In genomic region chr9:136549010-136549980, GRCh38 we compare ENCODE assay signal across 20 cellular contexts. TPM values are rescaled to one million over a fixed set of nuclear protein-coding genes. Genes with fewer than 3 reads are reported as not detected.
DNase-seq lines count a peak whose midpoint lies in the region; ATAC-seq and TF ChIP-seq lines count a peak whose summit lies in the region.
"Had no signal": no experiment of that assay in that cellular context is flagged by ENCODE, and none has a peak within 500 bp of the region (broad histone marks: within the 10 kb centered on the region; RNA-seq: fewer than 3 reads in every experiment).

No MANE protein-coding gene starts in this region.

- H3K9me3 ChIP-seq in DND-41 (ENCODE audit: insufficient read depth, low read length, severe bottlenecking) = no peaks in the 10 kb centered on the region
- H3K9me3 ChIP-seq in ascending aorta = no peaks in the 10 kb centered on the region
- no peaks in the 10 kb centered on the region for H3K9me3 ChIP-seq in mesenchymal stem cell (ENCODE audit: control insufficient read depth, low read length)
- H3K9me3 ChIP-seq in stomach = no peaks in the 10 kb centered on the region
- H3K9me3 ChIP-seq: right atrium auricular region had no signal

- H3K79me2 ChIP-seq in DND-41 (ENCODE audit: insufficient read depth, low read length) = peaks cover 59% of the 10 kb centered on the region

- H3K27me3 ChIP-seq in DND-41 (ENCODE audit: insufficient read depth, low read length, poor library complexity) = no peaks in the 10 kb centered on the region
- no peaks in the 10 kb centered on the region for H3K27me3 ChIP-seq in ascending aorta
- peaks cover 0 to 8% of the 10 kb centered on the region in 2 experiments for H3K27me3 ChIP-seq in mesenchymal stem cell (ENCODE audit: control insufficient read depth in 1 of 2, insufficient read depth in 1 of 2, low read length in 2 of 2)
- no peaks in the 10 kb centered on the region for H3K27me3 ChIP-seq in stomach
- H3K27me3 ChIP-seq: right atrium auricular region had no signal

- peaks cover 82% of the 10 kb centered on the region for H3K4me1 ChIP-seq in DND-41 (ENCODE audit: insufficient read depth, low read length)
- H3K4me1 ChIP-seq in ascending aorta = peaks cover 26 to 61% of the 10 kb centered on the region in 2 donors
- H3K4me1 ChIP-seq in mesenchymal stem cell (ENCODE audit: control insufficient read depth, insufficient read depth, low read depth, low read length) = peaks cover 63% of the 10 kb centered on the region
- peaks cover 48 to 87% (median 69%) of the 10 kb centered on the region in 4 donors for H3K4me1 ChIP-seq in stomach

- H3K27ac ChIP-seq in DND-41 (ENCODE audit: low read length) (peak overlapping the region; percentile 100), ascending aorta (peak overlapping the region; percentile 82 to 87), mesenchymal stem cell (ENCODE audit: low read length, poor library complexity, severe bottlenecking) (no peak overlapping the region), stomach (peak overlapping the region in 3 of 5 donors; percentile 95 to 98 (median 97))
- H3K27ac ChIP-seq: GM23248, hepatocyte, right atrium auricular region had no signal

- H3K27ac Mint-ChIP-seq in natural killer cell treated with Interleukin-12 subunit alpha and Interleukin-12 subunit beta and Interleukin-15 and Interleukin-18, amount 100 ng/mL, for 72 hours = no peak overlapping the region
- H3K27ac Mint-ChIP-seq: stimulated activated naive CD8-positive, alpha-beta T cell treated with anti-CD3 and anti-CD28 coated beads, Interleukin-15, Interleukin-2, amounts not matched to agents 100 ng/mL and 50 ng/mL, for 24 hours had no signal

- H2BK5ac ChIP-seq in mesenchymal stem cell (ENCODE audit: low read depth, low read length, poor library complexity, severe bottlenecking) = peak overlapping the region; percentile 93

- peak overlapping the region; percentile 97 to 100 for H3K18ac ChIP-seq in mesenchymal stem cell (ENCODE audit: low read depth in 1 of 2, low read length in 2 of 2)

- intact Hi-C loops in ascending aorta (cut with DNase I) = loop anchor here (5.0 kb wide), 1 partner anchor 187 kb away; the partner anchor contains the start of gene DNLZ
- intact Hi-C loops in stomach (cut with DNase I; ENCODE audit: low total_unique reads) = loop anchor here (10.0 kb wide), 1 partner anchor 76 kb away; no protein-coding TSS in a partner anchor

- peak overlapping the region; percentile 99 for H3K9ac ChIP-seq in DND-41 (ENCODE audit: low read depth, low read length)
- no peak overlapping the region for H3K9ac ChIP-seq in mesenchymal stem cell (ENCODE audit: low read length)
- H3K9ac ChIP-seq: GM23248 had no signal

- H3K36me3 Mint-ChIP-seq in natural killer cell treated with Interleukin-12 subunit alpha and Interleukin-12 subunit beta and Interleukin-15 and Interleukin-18, amount 100 ng/mL, for 72 hours = no peaks in the 10 kb centered on the region

- 88% methylated on average over 29 of the region's 29 CpGs for WGBS in mesenchymal stem cell
- 83 to 89% (median 87%) methylated on average over 21 to 29 of the region's 29 CpGs for WGBS in stomach, 5 donors

- peaks cover 9% of the 10 kb centered on the region for H4K20me1 ChIP-seq in DND-41 (ENCODE audit: insufficient read depth, low read length)

- TF ChIP-seq POLR2A in stomach (IDR thresholded peaks at IDR 0.05) = no peak

- peak overlapping the region; percentile 74; the same call in 1 of the 2 replicates for H3K4me2 ChIP-seq in DND-41 (ENCODE audit: insufficient read depth, low read length)
- no peak overlapping the region for H3K4me2 ChIP-seq in mesenchymal stem cell (ENCODE audit: low read length, poor library complexity, severe bottlenecking)
- H3K4me2 ChIP-seq: hepatocyte had no signal

- no peak overlapping the region for H3K4me3 Mint-ChIP-seq in natural killer cell treated with Interleukin-12 subunit alpha and Interleukin-12 subunit beta and Interleukin-15 and Interleukin-18, amount 100 ng/mL, for 72 hours
- H3K4me3 Mint-ChIP-seq: stimulated activated naive CD8-positive, alpha-beta T cell treated with anti-CD3 and anti-CD28 coated beads, Interleukin-15, Interleukin-2, amounts not matched to agents 100 ng/mL and 50 ng/mL, for 24 hours had no signal

- ATAC-seq in DND-41 (ENCODE audit: insufficient read depth, low read depth) = no peak
- ATAC-seq in natural killer cell treated with Interleukin-12 subunit alpha and Interleukin-12 subunit beta and Interleukin-15 and Interleukin-18, amount 100 ng/mL, for 72 hours = no peak
- ATAC-seq: Right ventricle myocardium inferior had no signal

- DNase-seq in DND-41 = no peak
- DNase-seq in ascending aorta (ENCODE audit: low spot score in 2 of 2) = no peak
- DNase-seq in mesenchymal stem cell = no peak
- DNase-seq in stomach = no peak
- no peak for DNase-seq in DMS 273 (lab: John Stamatoyannopoulos, UW; ENCODE audit: unreplicated experiment)
- no peak for DNase-seq in NCI-H146 treated with DMSO at 0.1 percent for 48 hours (lab: John Stamatoyannopoulos, UW; ENCODE audit: unreplicated experiment)
- no peak for DNase-seq in RKO (ENCODE audit: low spot score)
- DNase-seq in natural killer cell treated with Interleukin-12 subunit alpha and Interleukin-12 subunit beta and Interleukin-15 and Interleukin-18, amount 100 ng/mL, for 72 hours (ENCODE audit: low spot score) = no peak
- DNase-seq: activated naive CD4-positive, alpha-beta T cell; anterior cingulate cortex; effector memory CD4-positive, alpha-beta T cell; GM23248; MV-4-11; NCI-H1930; NCI-H446 treated with DMSO at 0.1 percent for 48 hours; nucleus accumbens had no signal

- peak overlapping the region; percentile 39 for H2BK15ac ChIP-seq in mesenchymal stem cell (ENCODE audit: low read depth, poor library complexity, severe bottlenecking)

- peak overlapping the region; percentile 96 for H4K91ac ChIP-seq in mesenchymal stem cell (ENCODE audit: low read length)

- peaks cover 5 to 6% of the 10 kb centered on the region in 2 donors for H3K4me1 Mint-ChIP-seq in natural killer cell treated with Interleukin-12 subunit alpha and Interleukin-12 subunit beta and Interleukin-15 and Interleukin-18, amount 100 ng/mL, for 72 hours (ENCODE audit: low read depth in 2 of 2)

- H3K36me3 ChIP-seq in DND-41 (ENCODE audit: insufficient read depth, low read length) (peaks cover 8% of the 10 kb centered on the region; the same call in 1 of the 2 replicates), ascending aorta (no peaks in the 10 kb centered on the region), mesenchymal stem cell (ENCODE audit: control insufficient read depth in 1 of 2, insufficient read depth in 2 of 2, low read depth in 1 of 2, low read length in 2 of 2) (peaks cover 0 to 3% of the 10 kb centered on the region in 2 experiments), stomach (no peaks in the 10 kb centered on the region)
- H3K36me3 ChIP-seq: right atrium auricular region had no signal

- peaks cover 0 to 3% of the 10 kb centered on the region in 2 donors for H3K27me3 Mint-ChIP-seq in natural killer cell treated with Interleukin-12 subunit alpha and Interleukin-12 subunit beta and Interleukin-15 and Interleukin-18, amount 100 ng/mL, for 72 hours
- H3K27me3 Mint-ChIP-seq: stimulated activated naive CD8-positive, alpha-beta T cell treated with anti-CD3 and anti-CD28 coated beads, Interleukin-15, Interleukin-2, amounts not matched to agents 100 ng/mL and 50 ng/mL, for 24 hours had no signal

- H2AK5ac ChIP-seq in mesenchymal stem cell (ENCODE audit: low read length, severe bottlenecking) = peak overlapping the region; percentile 93

- no peak for TF ChIP-seq EP300 in stomach (IDR thresholded peaks at IDR 0.05)

- H3K4ac ChIP-seq in mesenchymal stem cell (ENCODE audit: low read depth in 1 of 2, low read length in 2 of 2) = peak overlapping the region; percentile 79 to 99

- no peak overlapping the region for H2AFZ ChIP-seq in DND-41 (ENCODE audit: low read depth, low read length)
- H2AFZ ChIP-seq in mesenchymal stem cell (ENCODE audit: low read depth, low read length) = no peak overlapping the region
- H2AFZ ChIP-seq: GM23248, hepatocyte had no signal

- peak overlapping the region in 1 of 2 experiments; percentile 87 for H3K14ac ChIP-seq in mesenchymal stem cell (ENCODE audit: low read length in 2 of 2)

- H3K4me3 ChIP-seq in DND-41 (ENCODE audit: low read depth in 1 of 2, low read length in 2 of 2) (no peak overlapping the region), ascending aorta (no peak overlapping the region), mesenchymal stem cell (ENCODE audit: insufficient read depth in 1 of 2, low read depth in 1 of 2, low read length in 2 of 2) (no peak overlapping the region), stomach (peak overlapping the region in 3 of 4 donors; percentile 16 to 92 (median 90))
- H3K4me3 ChIP-seq: GM23248, hepatocyte, right atrium auricular region had no signal

- peaks cover 6% of the 10 kb centered on the region for H3K79me1 ChIP-seq in mesenchymal stem cell (replicated peaks; ENCODE audit: low read length, poor library complexity, severe bottlenecking)

- no peaks in the 10 kb centered on the region for H3K9me3 Mint-ChIP-seq in natural killer cell treated with Interleukin-12 subunit alpha and Interleukin-12 subunit beta and Interleukin-15 and Interleukin-18, amount 100 ng/mL, for 72 hours
- H3K9me3 Mint-ChIP-seq: stimulated activated naive CD8-positive, alpha-beta T cell treated with anti-CD3 and anti-CD28 coated beads, Interleukin-15, Interleukin-2, amounts not matched to agents 100 ng/mL and 50 ng/mL, for 24 hours had no signal

- TF ChIP-seq CTCF in DND-41 (IDR thresholded peaks at IDR 0.05; ENCODE audit: borderline replicate concordance, extremely low read depth, low read length, poor library complexity, severe bottlenecking) (no peak), ascending aorta (IDR thresholded peaks at IDR 0.05) (no peak), stomach (IDR thresholded peaks at IDR 0.05) (no peak)

- H2BK120ac ChIP-seq in mesenchymal stem cell (ENCODE audit: low read depth, low read length) = peak overlapping the region; percentile 98

- H2BK12ac ChIP-seq in mesenchymal stem cell (ENCODE audit: low read length in 2 of 2) = peak overlapping the region; percentile 81 to 100

- H4K8ac ChIP-seq in mesenchymal stem cell (ENCODE audit: low read length) = peak overlapping the region; percentile 45

- peak overlapping the region in 1 of 2 experiments; percentile 9 for H3K23ac ChIP-seq in mesenchymal stem cell (ENCODE audit: low read length in 2 of 2)

RNA-seq across cellular contexts. Expression of gene NOTCH1, which starts 3.4 kb away (rescaled TPM):
- total RNA-seq in ascending aorta (120 TPM), stomach (100 to 1,000 TPM in 1 of 5 donors, 10 to 100 TPM in 4; 18.4 to 338 (median 62.5) TPM)
- 15.4 TPM for polyA plus RNA-seq in mesenchymal stem cell (2013, experiment 1 of 2)
- polyA plus RNA-seq in mesenchymal stem cell (2013, experiment 2 of 2) = 13.5 TPM
- polyA plus RNA-seq in stomach = 1 to 10 TPM; 1.4 to 7.9 (median 2.3) TPM
- total RNA-seq in natural killer cell treated with Interleukin-12 subunit alpha and Interleukin-12 subunit beta and Interleukin-15 and Interleukin-18, amount 100 ng/mL, for 72 hours = 10 to 100 TPM; 57.3 to 85.0 TPM

Comparison
In these comparisons a context has a peak if more than half of its experiments do, and no peak if none do; other contexts are left out.
1. H3K4me3 ChIP-seq: peak in stomach (3 of 4); none in DND-41 (0 of 2), ascending aorta (0 of 2) and mesenchymal stem cell (0 of 2).